Comparison of ENCODE assay signal across 9 cellular contexts in genomic region chr17:48036693-48037035, GRCh38. TPM values are rescaled to one million over a fixed set of nuclear protein-coding genes. Genes with fewer than 3 reads are reported as not detected.
DNase-seq lines count a peak whose midpoint lies in the region; ATAC-seq and TF ChIP-seq lines count a peak whose summit lies in the region.
"Had no signal": no experiment of that assay in that cellular context is flagged by ENCODE, and none has a peak within 500 bp of the region (broad histone marks: within the 10 kb centered on the region; RNA-seq: fewer than 3 reads in every experiment).

No MANE protein-coding gene starts in this region.

- no peak for TF ChIP-seq POLR2A in breast epithelium (IDR thresholded peaks at IDR 0.05)

- ATAC-seq in upper lobe of right lung: no peak
- no peak for ATAC-seq in HG03175 (IDR thresholded peaks at IDR 0.05; ENCODE audit: unreplicated experiment)

- H3K36me3 ChIP-seq in breast epithelium: no peaks in the 10 kb centered on the region
- H3K36me3 ChIP-seq in mucosa of stomach (ENCODE audit: control insufficient read depth, insufficient read depth, low read length): no peaks in the 10 kb centered on the region
- no peaks in the 10 kb centered on the region for H3K36me3 ChIP-seq in upper lobe of right lung

- CTCF ChIA-PET in MCF 10A (lab: Yijun Ruan, JAX): interaction anchor here (0.6 to 2.3 kb wide), 2 partner anchors 9 to 61 kb away, joined by 3 to 13 read pairs; no protein-coding TSS in a partner anchor

- peak overlapping the region in 1 of 2 donors; percentile 88 for H3K27ac ChIP-seq in breast epithelium
- H3K27ac ChIP-seq in upper lobe of right lung: no peak overlapping the region

- H3K27ac Mint-ChIP-seq in MCF 10A (ENCODE audit: low read depth, unreplicated experiment): no peak overlapping the region

- H3K4me3 ChIP-seq in breast epithelium (peak overlapping the region; percentile 61 to 91 (median 63)), cardiac fibroblast (replicated peaks in 1 of 2; ENCODE audit: low read depth in 2 of 2, low read length in 2 of 2) (peak overlapping the region; percentile 63 to 68), mucosa of stomach (ENCODE audit: low read length) (no peak overlapping the region), upper lobe of right lung (peak overlapping the region; percentile 74)

- H3K9ac ChIP-seq in mucosa of stomach (ENCODE audit: low read length): peak overlapping the region; percentile 53

- no peaks in the 10 kb centered on the region for H3K9me3 Mint-ChIP-seq in MCF 10A (ENCODE audit: unreplicated experiment)

- no peaks in the 10 kb centered on the region for H3K4me1 ChIP-seq in breast epithelium
- peaks cover 13% of the 10 kb centered on the region for H3K4me1 ChIP-seq in mucosa of stomach (ENCODE audit: control insufficient read depth, insufficient read depth, low read length)
- peaks cover 12% of the 10 kb centered on the region for H3K4me1 ChIP-seq in upper lobe of right lung

- H3K4me1 Mint-ChIP-seq in MCF 10A (ENCODE audit: insufficient read depth, unreplicated experiment): no peaks in the 10 kb centered on the region

- no peaks in the 10 kb centered on the region for H3K27me3 Mint-ChIP-seq in MCF 10A (ENCODE audit: insufficient read depth, unreplicated experiment)

- TF ChIP-seq CTCF in breast epithelium (IDR thresholded peaks at IDR 0.05) (no peak), MCF 10A (IDR thresholded peaks at IDR 0.05; ENCODE audit: unreplicated experiment) (no peak), cardiac fibroblast (IDR thresholded peaks at IDR 0.05; ENCODE audit: low read depth, low read length) (no peak), upper lobe of right lung (IDR thresholded peaks at IDR 0.05) (no peak)

- no TSS peak for BruUV-seq in MCF 10A (replicated peaks; lab: Mats Ljungman, UMichigan)

- H3K4me3 Mint-ChIP-seq in MCF 10A (ENCODE audit: unreplicated experiment): no peak overlapping the region

- H3K9me3 ChIP-seq in breast epithelium (no peaks in the 10 kb centered on the region), mucosa of stomach (ENCODE audit: control insufficient read depth, low read length) (no peaks in the 10 kb centered on the region), upper lobe of right lung (no peaks in the 10 kb centered on the region)

- intact Hi-C loops in breast epithelium (cut with DNase I; ENCODE audit: low total_unique reads) (no loop called here), MCF 10A (cut with micrococcal nuclease) (no loop called here), upper lobe of right lung (cut with DNase I) (no loop called here)

- H3K27me3 ChIP-seq in breast epithelium: no peaks in the 10 kb centered on the region
- peaks cover 22% of the 10 kb centered on the region for H3K27me3 ChIP-seq in mucosa of stomach (ENCODE audit: control insufficient read depth, insufficient read depth, low read length)
- no peaks in the 10 kb centered on the region for H3K27me3 ChIP-seq in upper lobe of right lung

- DNase-seq in breast epithelium (ENCODE audit: low spot score in 2 of 2) (no peak), MCF 10A (ENCODE audit: unreplicated experiment) (no peak), cardiac fibroblast (ENCODE audit: low read depth in 2 of 2) (no peak), upper lobe of right lung (no peak)
- DNase-seq in NK-92 treated with Interleukin-12 subunit alpha and Interleukin-12 subunit beta, amount 100 ng/mL, for 24 hours (lab: John Stamatoyannopoulos, UW): no peak
- DNase-seq in stimulated activated naive CD4-positive, alpha-beta T cell (lab: John Stamatoyannopoulos, UW): no peak
- DNase-seq: NCI-H1092 treated with DMSO at 0.1 percent for 48 hours had no signal

- H3K36me3 Mint-ChIP-seq in MCF 10A (ENCODE audit: insufficient read depth, unreplicated experiment): no peaks in the 10 kb centered on the region

- POLR2A ChIA-PET in MCF 10A (lab: Yijun Ruan, JAX): interaction anchor here (0.6 to 1.8 kb wide), 6 partner anchors 9 to 95 kb away, joined by 3 to 8 read pairs (median 4); partner anchors contain the start of genes NFE2L1 and PNPO

RNA-seq across cellular contexts. Expression of gene COPZ2, which starts 0.9 kb away (rescaled TPM):
- total RNA-seq in breast epithelium (10 to 100 TPM; 16.4 to 97.9 (median 23.3) TPM), MCF 10A (2022) (2.5 TPM in 1 of 2 replicates, not detected in the other), upper lobe of right lung (24.5 TPM)

RNA-seq across cellular contexts. Expression of gene NFE2L1, which starts 11.5 kb away (rescaled TPM):
- total RNA-seq in breast epithelium: 100 to 1,000 TPM in 2 of 3 donors, 10 to 100 TPM in 1; 96.4 to 278 (median 106) TPM
- 235 and 315 TPM in 2 replicates for total RNA-seq in MCF 10A (2022)
- 201 TPM for total RNA-seq in upper lobe of right lung
